Comparison of ENCODE assay signal across 12 cellular contexts in genomic region chr10:71300555-71301370, GRCh38.
"Had no signal": no experiment of that assay in that cellular context is flagged by ENCODE, and none has a peak within 500 bp of the region (broad histone marks: within the 10 kb centered on the region; RNA-seq: fewer than 3 reads in every experiment).

No MANE protein-coding gene starts in this region.

- H3K9me3 ChIP-seq: gastroesophageal sphincter, ovary, tibial nerve had no signal

- DNase-seq: activated B cell treated with CpG ODN at 0.5 μM for 24 hours; activated CD4-positive, alpha-beta T cell treated with anti-CD3 and anti-CD28 coated beads, Interleukin-2, amount 10 ng/mL, durations not matched to agents 7 days and 5 days; activated CD8-positive, alpha-beta memory T cell treated with anti-CD3 and anti-CD28 coated beads for 24 hours; activated naive CD4-positive, alpha-beta T cell treated with anti-CD3 and anti-CD28 coated beads for 36 hours; left ventricle myocardium superior; nephron progenitor cell; ovary; stimulated activated CD4-positive, alpha-beta T cell treated with anti-CD3 and anti-CD28 coated beads, Interleukin-4, amount 100 ng/mL, for 24 hours; T-helper 2 cell had no signal

- ATAC-seq: gastroesophageal sphincter, left ventricle myocardium superior had no signal

- H3K4me1 ChIP-seq: gastroesophageal sphincter had no signal

- H3K4me3 ChIP-seq: dorsolateral prefrontal cortex, gastroesophageal sphincter, ovary, tibial nerve had no signal

- H3K9me3 Mint-ChIP-seq: activated B cell treated with CpG ODN at 0.5 μM for 24 hours; activated CD4-positive, alpha-beta T cell treated with anti-CD3 and anti-CD28 coated beads, Interleukin-2, amount 10 ng/mL, durations not matched to agents 7 days and 5 days; activated naive CD4-positive, alpha-beta T cell treated with anti-CD3 and anti-CD28 coated beads for 36 hours; nephron progenitor cell had no signal

- H3K4me3 Mint-ChIP-seq: activated B cell treated with CpG ODN at 0.5 μM for 24 hours; activated CD4-positive, alpha-beta T cell treated with anti-CD3 and anti-CD28 coated beads, Interleukin-2, amount 10 ng/mL, durations not matched to agents 7 days and 5 days; activated naive CD4-positive, alpha-beta T cell treated with anti-CD3 and anti-CD28 coated beads for 36 hours; nephron progenitor cell had no signal

- H3K4me1 Mint-ChIP-seq: nephron progenitor cell had no signal

- H3K27ac Mint-ChIP-seq: activated B cell treated with CpG ODN at 0.5 μM for 24 hours; activated CD4-positive, alpha-beta T cell treated with anti-CD3 and anti-CD28 coated beads, Interleukin-2, amount 10 ng/mL, durations not matched to agents 7 days and 5 days; activated naive CD4-positive, alpha-beta T cell treated with anti-CD3 and anti-CD28 coated beads for 36 hours had no signal

- H3K27me3 ChIP-seq: dorsolateral prefrontal cortex, gastroesophageal sphincter, ovary, tibial nerve had no signal

- H3K27ac ChIP-seq: gastroesophageal sphincter, ovary, tibial nerve had no signal

- H3K36me3 ChIP-seq: ovary, tibial nerve had no signal
